15 cellular contexts compared by ENCODE assay signal in the genomic region with DNA sequence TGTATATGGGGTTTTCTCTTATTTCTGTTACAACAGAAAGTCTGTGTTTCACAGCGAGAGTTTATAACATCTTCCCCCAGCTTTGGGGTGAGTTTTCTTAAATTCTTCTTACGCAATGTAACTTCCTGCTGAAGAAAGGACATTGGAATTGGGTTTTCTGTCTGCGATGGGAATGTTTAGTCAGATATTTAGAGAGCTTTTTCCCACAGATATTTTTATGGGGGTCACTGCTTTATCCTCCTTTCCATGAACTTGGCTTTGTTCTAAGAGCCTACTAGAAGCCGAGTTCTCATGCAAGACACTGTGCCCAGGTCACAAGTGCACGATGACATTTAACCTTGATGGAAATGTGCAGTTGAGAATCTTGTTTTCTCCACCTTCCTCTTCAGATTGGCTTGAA. TPM values are rescaled to one million over a fixed set of nuclear protein-coding genes. Genes with fewer than 3 reads are reported as not detected.
A peak's percentile ranks its signal among the peaks of the same experiment; 100 is the strongest.
DNase-seq lines count a peak whose midpoint lies in the region; ATAC-seq and TF ChIP-seq lines count a peak whose summit lies in the region.
"Had no signal": no experiment of that assay in that cellular context is flagged by ENCODE, and none has a peak within 500 bp of the region (broad histone marks: within the 10 kb centered on the region; RNA-seq: fewer than 3 reads in every experiment).

No MANE protein-coding gene starts in this region.

- no peak for ATAC-seq in activated T-helper 17 cell treated with anti-CD3 and anti-CD28 coated beads, Interleukin-2, amount 50 U/mL, for 72 hours (replicated peaks)
- no peak for ATAC-seq in GM19351 (IDR thresholded peaks at IDR 0.05; ENCODE audit: unreplicated experiment)

- POLR2A ChIA-PET in CD8-positive, alpha-beta memory T cell (lab: Charles Lee), result interaction anchor here (1.2 kb wide), 1 partner anchor 22 kb away, joined by 3 read pairs; the partner anchor contains the start of gene B3GNT2

- peak overlapping the region; percentile 45 for H3K4me2 ChIP-seq in skeletal muscle satellite cell (ENCODE audit: low read length)
- H3K4me2 ChIP-seq: KMS-11 had no signal

- H3K4me1 Mint-ChIP-seq in CD8-positive, alpha-beta memory T cell, result peaks cover 99 to 100% (median 100%) of the 10 kb centered on the region in 3 donors
- peaks cover 45% of the 10 kb centered on the region for H3K4me1 Mint-ChIP-seq in activated T-helper 17 cell treated with anti-CD3 and anti-CD28 coated beads, Interleukin-2, amount 50 U/mL, for 72 hours

- peaks cover 99% of the 10 kb centered on the region for H3K4me1 ChIP-seq in CD8-positive, alpha-beta memory T cell (ENCODE audit: insufficient read depth, low read length)
- peaks cover 36% of the 10 kb centered on the region for H3K4me1 ChIP-seq in skeletal muscle satellite cell (ENCODE audit: control insufficient read depth, insufficient read depth, low read length)

- H3K36me3 ChIP-seq in CD8-positive, alpha-beta memory T cell (ENCODE audit: insufficient read depth, low read length), result no peaks in the 10 kb centered on the region
- H3K36me3 ChIP-seq in skeletal muscle satellite cell (ENCODE audit: insufficient read depth, low read length), result peaks cover 3% of the 10 kb centered on the region

- no peaks in the 10 kb centered on the region for H3K27me3 ChIP-seq in CD8-positive, alpha-beta memory T cell (ENCODE audit: insufficient read depth, low read length, poor library complexity, severe bottlenecking)
- H3K27me3 ChIP-seq in skeletal muscle satellite cell (ENCODE audit: control insufficient read depth, insufficient read depth, low read length), result no peaks in the 10 kb centered on the region

- no peaks in the 10 kb centered on the region for H3K9me3 ChIP-seq in CD8-positive, alpha-beta memory T cell (ENCODE audit: low read length)
- H3K9me3 ChIP-seq in skeletal muscle satellite cell (replicated peaks; ENCODE audit: low read length), result no peaks in the 10 kb centered on the region

- CTCF ChIA-PET in CD8-positive, alpha-beta memory T cell (lab: Charles Lee), result interaction anchor here (0.7 to 1.6 kb wide), 3 partner anchors 9 to 19 kb away, joined by 3 read pairs; no protein-coding TSS in a partner anchor

- H3K27ac Mint-ChIP-seq in CD8-positive, alpha-beta memory T cell, result peak overlapping the region in 7 of 8 donors; percentile 88 to 98 (median 95)
- H3K27ac Mint-ChIP-seq in activated T-helper 17 cell treated with anti-CD3 and anti-CD28 coated beads, Interleukin-2, amount 50 U/mL, for 72 hours, result peak overlapping the region; percentile 7

- DNase-seq in CD8-positive, alpha-beta memory T cell, result no peak
- DNase-seq in fibroblast of the aortic adventitia (ENCODE audit: low read depth), result peak; percentile 43
- DNase-seq in foreskin melanocyte, result no peak
- DNase-seq in SHP77 treated with DMSO at 0.1 percent for 48 hours (lab: John Stamatoyannopoulos, UW), result no peak
- no peak for DNase-seq in NCI-H1105 treated with DMSO at 0.1 percent for 48 hours (lab: John Stamatoyannopoulos, UW)
- DNase-seq: activated CD4-positive, alpha-beta T cell treated with anti-CD3 and anti-CD28 coated beads, Interleukin-2, amount 50 U/mL, for 48 hours; anterior cingulate cortex; midbrain; NCI-H510A; SIG-M5; small intestine had no signal

- TF ChIP-seq CTCF in fibroblast of the aortic adventitia (IDR thresholded peaks at IDR 0.05; ENCODE audit: insufficient read depth, low read length), result no peak

- no peak overlapping the region for H3K4me3 ChIP-seq in CD8-positive, alpha-beta memory T cell (ENCODE audit: low read length)
- H3K4me3 ChIP-seq in fibroblast of the aortic adventitia (ENCODE audit: low read depth, low read length), result no peak overlapping the region
- no peak overlapping the region for H3K4me3 ChIP-seq in skeletal muscle satellite cell (ENCODE audit: low read length)

- peak overlapping the region; percentile 30 for H3K9ac ChIP-seq in skeletal muscle satellite cell (ENCODE audit: low read depth, low read length)
- H3K9ac ChIP-seq: KMS-11 had no signal

- H3K36me3 Mint-ChIP-seq in CD8-positive, alpha-beta memory T cell, result peaks cover 6 to 25% (median 12%) of the 10 kb centered on the region in 3 donors
- peaks cover 20% of the 10 kb centered on the region for H3K36me3 Mint-ChIP-seq in activated T-helper 17 cell treated with anti-CD3 and anti-CD28 coated beads, Interleukin-2, amount 50 U/mL, for 72 hours (ENCODE audit: low read depth)

- peak overlapping the region in 6 of 7 donors; percentile 5 to 73 (median 68) for H3K4me3 Mint-ChIP-seq in CD8-positive, alpha-beta memory T cell
- no peak overlapping the region for H3K4me3 Mint-ChIP-seq in activated T-helper 17 cell treated with anti-CD3 and anti-CD28 coated beads, Interleukin-2, amount 50 U/mL, for 72 hours

- no peaks in the 10 kb centered on the region for H3K9me3 Mint-ChIP-seq in CD8-positive, alpha-beta memory T cell
- H3K9me3 Mint-ChIP-seq in activated T-helper 17 cell treated with anti-CD3 and anti-CD28 coated beads, Interleukin-2, amount 50 U/mL, for 72 hours, result no peaks in the 10 kb centered on the region

- H3K27ac ChIP-seq in CD8-positive, alpha-beta memory T cell (ENCODE audit: low read depth, low read length), result no peak overlapping the region
- H3K27ac ChIP-seq: KMS-11 had no signal

- H3K27me3 Mint-ChIP-seq in CD8-positive, alpha-beta memory T cell, result no peaks in the 10 kb centered on the region
- H3K27me3 Mint-ChIP-seq in activated T-helper 17 cell treated with anti-CD3 and anti-CD28 coated beads, Interleukin-2, amount 50 U/mL, for 72 hours, result no peaks in the 10 kb centered on the region

RNA-seq across cellular contexts. Expression of gene B3GNT2, which starts 22.1 kb away (rescaled TPM):
- total RNA-seq in CD8-positive, alpha-beta memory T cell, result 10 to 100 TPM; 30.1 to 30.9 TPM
- polyA plus RNA-seq in CD8-positive, alpha-beta memory T cell, result 62.1 TPM
- 10 to 100 TPM; 15.0 to 20.1 TPM for total RNA-seq in activated T-helper 17 cell treated with anti-CD3 and anti-CD28 coated beads, Interleukin-2, amount 50 U/mL, for 72 hours
- 14.1 and 14.2 TPM in 2 replicates for total RNA-seq in fibroblast of the aortic adventitia (ENCODE audit: low replicate concordance)
- 16.2 and 17.5 TPM in 2 replicates for total RNA-seq in skeletal muscle satellite cell (2012; rRNA removed)
